ENCODE assay signal across 15 cellular contexts in the genomic region with DNA sequence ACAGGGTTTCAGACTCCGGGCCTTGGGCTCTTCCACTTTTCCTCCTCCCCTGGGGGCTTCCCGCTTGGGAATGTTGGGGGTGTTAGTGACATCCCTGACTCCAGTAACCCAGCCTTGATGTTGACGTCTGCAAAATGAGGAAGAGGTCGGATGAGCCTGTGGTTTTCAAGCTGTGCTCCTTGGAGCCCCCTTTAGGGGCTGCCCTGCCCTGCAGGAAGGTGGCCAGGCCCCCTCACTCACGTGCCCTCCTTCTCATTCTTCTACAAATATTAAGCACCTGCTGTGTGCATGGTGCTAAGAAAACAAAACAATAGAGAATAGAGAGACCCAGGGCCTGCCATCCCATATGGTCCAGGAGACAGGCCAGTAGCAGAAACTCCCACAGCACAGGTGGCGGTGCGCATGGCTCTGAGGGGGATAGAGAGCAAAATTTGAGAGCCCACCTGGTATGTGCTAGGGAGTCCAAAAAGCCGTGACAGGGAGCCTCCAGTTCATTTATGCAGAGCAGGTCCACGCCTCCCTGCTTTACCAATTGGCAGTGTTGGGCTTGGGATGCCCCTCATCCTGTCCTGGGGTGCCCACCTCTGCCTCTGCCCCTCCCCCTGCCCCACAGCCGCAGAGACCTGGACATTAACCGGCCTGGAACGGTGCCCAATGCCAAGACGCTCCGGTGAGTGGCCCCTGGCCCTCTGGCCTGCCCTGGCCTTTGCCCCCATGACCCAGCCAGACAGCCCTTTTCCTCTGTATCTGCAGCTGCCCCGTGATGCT. TPM values are rescaled to one million over a fixed set of nuclear protein-coding genes. Genes with fewer than 3 reads are reported as not detected.
A peak's percentile ranks its signal among the peaks of the same experiment; 100 is the strongest.
DNase-seq lines count a peak whose midpoint lies in the region; ATAC-seq and TF ChIP-seq lines count a peak whose summit lies in the region.
"Had no signal": no experiment of that assay in that cellular context is flagged by ENCODE, and none has a peak within 500 bp of the region (broad histone marks: within the 10 kb centered on the region; RNA-seq: fewer than 3 reads in every experiment).

No MANE protein-coding gene starts in this region.

- 0 out of 2 replicates have a peak, but pooled peaks cover 2% of the 10 kb centered on the region for H3F3A ChIP-seq in GM23338 (replicated peaks; ENCODE audit: low read depth)

- H2AFZ ChIP-seq in GM23338: no peak overlapping the region

- H3K4me1 Mint-ChIP-seq in GM23338 (peaks cover 29% of the 10 kb centered on the region), T-helper 17 cell (peaks cover 12% of the 10 kb centered on the region), memory B cell (peaks cover 4% of the 10 kb centered on the region), Calu3 (ENCODE audit: low read depth, unreplicated experiment) (no peaks in the 10 kb centered on the region)
- H3K4me1 Mint-ChIP-seq: mesothelial cell of epicardium had no signal

- H3K9me3 Mint-ChIP-seq in GM23338 (no peaks in the 10 kb centered on the region; the same call in 2 of the 3 replicates), memory B cell (no peaks in the 10 kb centered on the region), Calu3 (ENCODE audit: low read depth, unreplicated experiment) (no peaks in the 10 kb centered on the region)
- H3K9me3 Mint-ChIP-seq: mesothelial cell of epicardium had no signal

- peak; percentile 50 for DNase-seq in GM23338 (ENCODE audit: low spot score)
- DNase-seq in T-helper 17 cell: no peak
- no peak for DNase-seq in memory B cell (ENCODE audit: low spot score in 2 of 2)
- DNase-seq in Calu3: no peak
- no peak for DNase-seq in germinal center (ENCODE audit: low spot score)
- DNase-seq in NCI-H774 (lab: John Stamatoyannopoulos, UW): no peak
- DNase-seq: activated naive CD4-positive, alpha-beta T cell treated with anti-CD3 and anti-CD28 coated beads, Interleukin-2, amount 50 U/mL, for 16 hours; NCI-H2029; T-helper 1 cell had no signal

- H3K36me3 Mint-ChIP-seq in GM23338 (ENCODE audit: low read depth) (peaks cover 10% of the 10 kb centered on the region; the same call in 1 of the 3 replicates), T-helper 17 cell (ENCODE audit: low read depth) (no peaks in the 10 kb centered on the region), memory B cell (no peaks in the 10 kb centered on the region), Calu3 (ENCODE audit: insufficient read depth, unreplicated experiment) (peaks cover 28% of the 10 kb centered on the region)
- H3K36me3 Mint-ChIP-seq: mesothelial cell of epicardium had no signal

- no peak overlapping the region for H3K9ac ChIP-seq in BLaER1 treated with 17β-estradiol and CSF1 and Interleukin-3, amounts not matched to agents 10 nM and 100 nM

- intact Hi-C loops in Calu3 (cut with micrococcal nuclease; ENCODE audit: unreplicated experiment): no loop called here

- no peak overlapping the region for H3K4me3 Mint-ChIP-seq in GM23338
- H3K4me3 Mint-ChIP-seq in T-helper 17 cell: no peak overlapping the region
- no peak overlapping the region for H3K4me3 Mint-ChIP-seq in memory B cell
- H3K4me3 Mint-ChIP-seq in Calu3 (ENCODE audit: low read depth, unreplicated experiment): no peak overlapping the region
- H3K4me3 Mint-ChIP-seq: mesothelial cell of epicardium had no signal

- no peak overlapping the region for H3K27ac ChIP-seq in BLaER1 treated with 17β-estradiol and CSF1 and Interleukin-3, amounts not matched to agents 10 nM and 100 nM
- no peak overlapping the region for H3K27ac ChIP-seq in GM23338 (ENCODE audit: low read depth)
- H3K27ac ChIP-seq: coronary artery, epithelial cell of prostate, Peyer's patch, thoracic aorta had no signal

- H3K4me2 ChIP-seq in BLaER1 treated with 17β-estradiol and CSF1 and Interleukin-3, amounts not matched to agents 10 nM and 100 nM: peak overlapping the region in 7 of 11 experiments; percentile 11 to 44 (median 25); a peak in 6 of 22 replicates
- H3K4me2 ChIP-seq in GM23338: no peak overlapping the region

- H3K4me1 ChIP-seq in BLaER1 treated with 17β-estradiol and CSF1 and Interleukin-3, amounts not matched to agents 10 nM and 100 nM: peaks cover 7 to 19% (median 12%) of the 10 kb centered on the region in 10 experiments; a peak in 16 of 20 replicates
- H3K4me1 ChIP-seq in GM23338 (ENCODE audit: insufficient read depth): peaks cover 3% of the 10 kb centered on the region; the same call in 1 of the 2 replicates
- H3K4me1 ChIP-seq: Peyer's patch had no signal

- TF ChIP-seq CTCF in GM23338 (conservative IDR thresholded peaks at IDR 0.05; ENCODE audit: low read depth in 2 of 2) (peak; percentile 28 to 38), Calu3 (IDR thresholded peaks at IDR 0.05; ENCODE audit: unreplicated experiment) (no peak)

- H4K20me1 ChIP-seq in BLaER1 treated with 17β-estradiol and CSF1 and Interleukin-3, amounts not matched to agents 10 nM and 100 nM: peaks cover 0 to 16% (median 0%) of the 10 kb centered on the region in 11 experiments; a peak in 6 of 22 replicates
- no peaks in the 10 kb centered on the region; the same call in 1 of the 2 replicates for H4K20me1 ChIP-seq in GM23338 (replicated peaks; ENCODE audit: insufficient read depth)

- H3K27ac Mint-ChIP-seq in GM23338 (no peak overlapping the region), T-helper 17 cell (peak overlapping the region; percentile 57), memory B cell (no peak overlapping the region), Calu3 (ENCODE audit: unreplicated experiment) (no peak overlapping the region)
- H3K27ac Mint-ChIP-seq: mesothelial cell of epicardium had no signal

- H3K4me3 ChIP-seq in BLaER1 treated with 17β-estradiol and CSF1 and Interleukin-3, amounts not matched to agents 10 nM and 100 nM: no peak overlapping the region
- H3K4me3 ChIP-seq in GM23338: no peak overlapping the region
- H3K4me3 ChIP-seq: coronary artery, Peyer's patch, thoracic aorta had no signal

- peaks cover 0 to 8% (median 5%) of the 10 kb centered on the region in 11 experiments; a peak in 13 of 22 replicates for H3K27me3 ChIP-seq in BLaER1 treated with 17β-estradiol and CSF1 and Interleukin-3, amounts not matched to agents 10 nM and 100 nM
- no peaks in the 10 kb centered on the region for H3K27me3 ChIP-seq in GM23338 (ENCODE audit: insufficient read depth)

- BruUV-seq in Calu3 (replicated peaks; lab: Mats Ljungman, UMichigan): no TSS peak

- H3K36me3 ChIP-seq in BLaER1 treated with 17β-estradiol and CSF1 and Interleukin-3, amounts not matched to agents 10 nM and 100 nM: peaks cover 0 to 3% (median 0%) of the 10 kb centered on the region in 11 experiments; a peak in 1 of 22 replicates
- no peaks in the 10 kb centered on the region for H3K36me3 ChIP-seq in GM23338 (ENCODE audit: insufficient read depth)
- H3K36me3 ChIP-seq: Peyer's patch, thoracic aorta had no signal

- no peaks in the 10 kb centered on the region for H3K79me2 ChIP-seq in GM23338 (replicated peaks; ENCODE audit: insufficient read depth)

- CTCF ChIA-PET in Calu3 (lab: Charles Lee): no interaction called here

- ATAC-seq in GM23338: peak; percentile 9
- no peak for ATAC-seq in T-helper 17 cell
- ATAC-seq in memory B cell (ENCODE audit: low read depth): peak; percentile 36

- peaks cover 20% of the 10 kb centered on the region for H3K27me3 Mint-ChIP-seq in GM23338 (ENCODE audit: insufficient read depth, low read depth, poor library complexity)
- peaks cover 10% of the 10 kb centered on the region for H3K27me3 Mint-ChIP-seq in T-helper 17 cell
- peaks cover 10% of the 10 kb centered on the region for H3K27me3 Mint-ChIP-seq in memory B cell
- H3K27me3 Mint-ChIP-seq in Calu3 (ENCODE audit: unreplicated experiment): peaks cover 13% of the 10 kb centered on the region

- no peaks in the 10 kb centered on the region for H3K9me3 ChIP-seq in BLaER1 treated with 17β-estradiol and CSF1 and Interleukin-3, amounts not matched to agents 10 nM and 100 nM (replicated peaks in 1 of 11)
- H3K9me3 ChIP-seq in T-helper 17 cell (ENCODE audit: control insufficient read depth, low read length, poor library complexity, severe bottlenecking): no peaks in the 10 kb centered on the region
- H3K9me3 ChIP-seq: Peyer's patch, thoracic aorta had no signal

- H3K9me2 ChIP-seq in GM23338 (ENCODE audit: insufficient read depth): no peaks in the 10 kb centered on the region

TF ChIP-seq in GM23338, 12 proteins besides CTCF, POLR2A, EP300 and RAD21 (continues in another document):
- no peak for TF ChIP-seq ZNF114 (CRISPR knock-in tag; IDR thresholded peaks at IDR 0.05)
- TF ChIP-seq STAT1 (IDR thresholded peaks at IDR 0.05; ENCODE audit: unreplicated experiment): no peak
- no peak for TF ChIP-seq CREB1 (CRISPR knock-in tag; IDR thresholded peaks at IDR 0.05; ENCODE audit: low read depth)
- no peak for TF ChIP-seq JUNB (IDR thresholded peaks at IDR 0.05; ENCODE audit: unreplicated experiment)
- TF ChIP-seq, protein P1, sequence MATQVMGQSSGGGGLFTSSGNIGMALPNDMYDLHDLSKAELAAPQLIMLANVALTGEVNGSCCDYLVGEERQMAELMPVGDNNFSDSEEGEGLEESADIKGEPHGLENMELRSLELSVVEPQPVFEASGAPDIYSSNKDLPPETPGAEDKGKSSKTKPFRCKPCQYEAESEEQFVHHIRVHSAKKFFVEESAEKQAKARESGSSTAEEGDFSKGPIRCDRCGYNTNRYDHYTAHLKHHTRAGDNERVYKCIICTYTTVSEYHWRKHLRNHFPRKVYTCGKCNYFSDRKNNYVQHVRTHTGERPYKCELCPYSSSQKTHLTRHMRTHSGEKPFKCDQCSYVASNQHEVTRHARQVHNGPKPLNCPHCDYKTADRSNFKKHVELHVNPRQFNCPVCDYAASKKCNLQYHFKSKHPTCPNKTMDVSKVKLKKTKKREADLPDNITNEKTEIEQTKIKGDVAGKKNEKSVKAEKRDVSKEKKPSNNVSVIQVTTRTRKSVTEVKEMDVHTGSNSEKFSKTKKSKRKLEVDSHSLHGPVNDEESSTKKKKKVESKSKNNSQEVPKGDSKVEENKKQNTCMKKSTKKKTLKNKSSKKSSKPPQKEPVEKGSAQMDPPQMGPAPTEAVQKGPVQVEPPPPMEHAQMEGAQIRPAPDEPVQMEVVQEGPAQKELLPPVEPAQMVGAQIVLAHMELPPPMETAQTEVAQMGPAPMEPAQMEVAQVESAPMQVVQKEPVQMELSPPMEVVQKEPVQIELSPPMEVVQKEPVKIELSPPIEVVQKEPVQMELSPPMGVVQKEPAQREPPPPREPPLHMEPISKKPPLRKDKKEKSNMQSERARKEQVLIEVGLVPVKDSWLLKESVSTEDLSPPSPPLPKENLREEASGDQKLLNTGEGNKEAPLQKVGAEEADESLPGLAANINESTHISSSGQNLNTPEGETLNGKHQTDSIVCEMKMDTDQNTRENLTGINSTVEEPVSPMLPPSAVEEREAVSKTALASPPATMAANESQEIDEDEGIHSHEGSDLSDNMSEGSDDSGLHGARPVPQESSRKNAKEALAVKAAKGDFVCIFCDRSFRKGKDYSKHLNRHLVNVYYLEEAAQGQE (IDR thresholded peaks at IDR 0.05; ENCODE audit: unreplicated experiment): no peak

RNA-seq across cellular contexts. Expression of a gene that starts 7.4 kb away (rescaled TPM):
- total RNA-seq in GM23338 (2014; rRNA removed; shearing (Covaris generic)): 29.8 and 32.1 TPM in 2 replicates
- 16.3 TPM in 2 replicates for polyA plus RNA-seq in GM23338 (2016; fragmentation: Nextera tagmentation; extraction: Ambion mirVana)
- total RNA-seq in T-helper 17 cell (1 to 10 TPM in 1 of 2 donors, under 1 TPM in 1; 0.90 to 1.3 TPM), Calu3 (2022) (4.9 and 6.1 TPM in 2 replicates)

RNA-seq across cellular contexts. Expression of a gene that starts 7.9 kb away (rescaled TPM):
- 54.0 and 61.3 TPM in 2 replicates for total RNA-seq in GM23338 (2014; rRNA removed; shearing (Covaris generic))
- 33.7 and 39.7 TPM in 2 replicates for polyA plus RNA-seq in GM23338 (2016; fragmentation: Nextera tagmentation; extraction: Ambion mirVana)
- total RNA-seq in T-helper 17 cell (10 to 100 TPM; 20.7 to 24.7 TPM), Calu3 (2022) (42.8 and 46.8 TPM in 2 replicates)
